Comparison of ENCODE assay signal across 8 cellular contexts in genomic region chr2:3379339-3379646, GRCh38. TPM values are rescaled to one million over a fixed set of nuclear protein-coding genes. Genes with fewer than 3 reads are reported as not detected.
DNase-seq lines count a peak whose midpoint lies in the region; ATAC-seq, FAIRE-seq and TF ChIP-seq lines count a peak whose summit lies in the region.

No MANE protein-coding gene starts in this region.

- intact Hi-C loops in kidney (cut with DNase I): no loop called here

- H3K36me3 Mint-ChIP-seq in T-helper 1 cell treated with Interleukin-12 subunit alpha and Interleukin-12 subunit beta and Interleukin-4 antibody, amounts not matched to agents 30 μg/mL and 1 μg/mL, for 36 hours (ENCODE audit: low read depth): peaks cover 18% of the 10 kb centered on the region
- H3K36me3 Mint-ChIP-seq in activated naive CD8-positive, alpha-beta T cell treated with anti-CD3 and anti-CD28 coated beads for 36 hours: peaks cover 12% of the 10 kb centered on the region

- no peak for TF ChIP-seq EP300 in suprapubic skin (IDR thresholded peaks at IDR 0.05)

- H3K27me3 Mint-ChIP-seq in T-helper 1 cell treated with Interleukin-12 subunit alpha and Interleukin-12 subunit beta and Interleukin-4 antibody, amounts not matched to agents 30 μg/mL and 1 μg/mL, for 36 hours (ENCODE audit: low read depth): no peaks in the 10 kb centered on the region
- H3K27me3 Mint-ChIP-seq in activated naive CD8-positive, alpha-beta T cell treated with anti-CD3 and anti-CD28 coated beads for 36 hours: no peaks in the 10 kb centered on the region

- H3K4me1 ChIP-seq in kidney (ENCODE audit: control insufficient read depth in 1 of 2, insufficient read depth in 1 of 2, low read depth in 1 of 2, low read length in 2 of 2) (peaks cover 20 to 24% of the 10 kb centered on the region in 2 donors), suprapubic skin (peaks cover 36% of the 10 kb centered on the region)

- no peak for ATAC-seq in GM18858 (IDR thresholded peaks at IDR 0.05; ENCODE audit: unreplicated experiment)

- no peak for DNase-seq in T-helper 1 cell
- no peak for DNase-seq in activated naive CD8-positive, alpha-beta T cell treated with anti-CD3 and anti-CD28 coated beads for 36 hours
- no peak for DNase-seq in kidney
- no peak for DNase-seq in suprapubic skin (ENCODE audit: low spot score in 2 of 2)
- no peak for DNase-seq in NCI-H2171 treated with DMSO at 0.1 percent for 48 hours (lab: John Stamatoyannopoulos, UW)
- DNase-seq in GDM1 (lab: John Stamatoyannopoulos, UW): no peak

- H3K27ac ChIP-seq in kidney (ENCODE audit: low read depth in 2 of 2, low read length in 2 of 2) (peak overlapping the region; percentile 81 to 88), suprapubic skin (peak overlapping the region; percentile 89)

- 10% methylated on average over 8 of the region's 8 CpGs for WGBS in suprapubic skin

- H3K9ac ChIP-seq in kidney (ENCODE audit: low read length in 2 of 2): peak overlapping the region; percentile 37 to 89

- peak overlapping the region; percentile 98 for H3K27ac Mint-ChIP-seq in T-helper 1 cell treated with Interleukin-12 subunit alpha and Interleukin-12 subunit beta and Interleukin-4 antibody, amounts not matched to agents 30 μg/mL and 1 μg/mL, for 36 hours
- peak overlapping the region; percentile 98 for H3K27ac Mint-ChIP-seq in activated naive CD8-positive, alpha-beta T cell treated with anti-CD3 and anti-CD28 coated beads for 36 hours

- no peak for TF ChIP-seq CTCF in kidney (IDR thresholded peaks at IDR 0.05; ENCODE audit: borderline replicate concordance, extremely low read depth, insufficient read depth)
- no peak for TF ChIP-seq CTCF in suprapubic skin (IDR thresholded peaks at IDR 0.05)

- H3K27me3 ChIP-seq in suprapubic skin: no peaks in the 10 kb centered on the region

- H3K9me3 ChIP-seq in kidney (ENCODE audit: control insufficient read depth in 1 of 2, low read length in 2 of 2): no peaks in the 10 kb centered on the region
- no peaks in the 10 kb centered on the region for H3K9me3 ChIP-seq in suprapubic skin

- TF ChIP-seq POLR2A in suprapubic skin (IDR thresholded peaks at IDR 0.05): no peak

- no peak for FAIRE-seq in kidney (lab: Jason Lieb, UNC)

- H3K4me3 ChIP-seq in kidney (ENCODE audit: low read length in 2 of 2) (peak overlapping the region; percentile 74 to 89), suprapubic skin (peak overlapping the region; percentile 73)

- H3K4me3 Mint-ChIP-seq in T-helper 1 cell treated with Interleukin-12 subunit alpha and Interleukin-12 subunit beta and Interleukin-4 antibody, amounts not matched to agents 30 μg/mL and 1 μg/mL, for 36 hours: peak overlapping the region; percentile 90
- peak overlapping the region; percentile 99 for H3K4me3 Mint-ChIP-seq in activated naive CD8-positive, alpha-beta T cell treated with anti-CD3 and anti-CD28 coated beads for 36 hours

- H3K4me1 Mint-ChIP-seq in T-helper 1 cell treated with Interleukin-12 subunit alpha and Interleukin-12 subunit beta and Interleukin-4 antibody, amounts not matched to agents 30 μg/mL and 1 μg/mL, for 36 hours (ENCODE audit: low read depth): peaks cover 32% of the 10 kb centered on the region
- peaks cover 38% of the 10 kb centered on the region for H3K4me1 Mint-ChIP-seq in activated naive CD8-positive, alpha-beta T cell treated with anti-CD3 and anti-CD28 coated beads for 36 hours

- H3K36me3 ChIP-seq in kidney (ENCODE audit: control insufficient read depth in 1 of 2, insufficient read depth in 2 of 2, low read length in 2 of 2) (no peaks in the 10 kb centered on the region), suprapubic skin (peaks cover 15% of the 10 kb centered on the region)

- H3K9me3 Mint-ChIP-seq in T-helper 1 cell treated with Interleukin-12 subunit alpha and Interleukin-12 subunit beta and Interleukin-4 antibody, amounts not matched to agents 30 μg/mL and 1 μg/mL, for 36 hours: no peaks in the 10 kb centered on the region
- no peaks in the 10 kb centered on the region for H3K9me3 Mint-ChIP-seq in activated naive CD8-positive, alpha-beta T cell treated with anti-CD3 and anti-CD28 coated beads for 36 hours

RNA-seq across cellular contexts. Expression of gene TRAPPC12, which starts 0.2 kb away (rescaled TPM):
- 10 to 100 TPM; 58.7 to 64.6 TPM for total RNA-seq in activated naive CD8-positive, alpha-beta T cell treated with anti-CD3 and anti-CD28 coated beads for 36 hours
- total RNA-seq in kidney (104 TPM), suprapubic skin (100 to 1,000 TPM in 3 of 4 donors, 10 to 100 TPM in 1; 90.2 to 248 (median 157) TPM)
- polyA plus RNA-seq in kidney (ENCODE audit: insufficient read depth, low read depth, low replicate concordance): 81.6 TPM

RNA-seq across cellular contexts. Expression of gene EIPR1, which starts 1.7 kb away (rescaled TPM):
- 10 to 100 TPM; 38.3 to 43.1 TPM for total RNA-seq in activated naive CD8-positive, alpha-beta T cell treated with anti-CD3 and anti-CD28 coated beads for 36 hours
- total RNA-seq in kidney (28.2 TPM), suprapubic skin (10 to 100 TPM; 29.0 to 37.5 (median 30.7) TPM)
- 37.8 TPM for polyA plus RNA-seq in kidney (ENCODE audit: insufficient read depth, low read depth, low replicate concordance)
